Comparison of ENCODE assay signal across 1 cellular context in the genomic region with DNA sequence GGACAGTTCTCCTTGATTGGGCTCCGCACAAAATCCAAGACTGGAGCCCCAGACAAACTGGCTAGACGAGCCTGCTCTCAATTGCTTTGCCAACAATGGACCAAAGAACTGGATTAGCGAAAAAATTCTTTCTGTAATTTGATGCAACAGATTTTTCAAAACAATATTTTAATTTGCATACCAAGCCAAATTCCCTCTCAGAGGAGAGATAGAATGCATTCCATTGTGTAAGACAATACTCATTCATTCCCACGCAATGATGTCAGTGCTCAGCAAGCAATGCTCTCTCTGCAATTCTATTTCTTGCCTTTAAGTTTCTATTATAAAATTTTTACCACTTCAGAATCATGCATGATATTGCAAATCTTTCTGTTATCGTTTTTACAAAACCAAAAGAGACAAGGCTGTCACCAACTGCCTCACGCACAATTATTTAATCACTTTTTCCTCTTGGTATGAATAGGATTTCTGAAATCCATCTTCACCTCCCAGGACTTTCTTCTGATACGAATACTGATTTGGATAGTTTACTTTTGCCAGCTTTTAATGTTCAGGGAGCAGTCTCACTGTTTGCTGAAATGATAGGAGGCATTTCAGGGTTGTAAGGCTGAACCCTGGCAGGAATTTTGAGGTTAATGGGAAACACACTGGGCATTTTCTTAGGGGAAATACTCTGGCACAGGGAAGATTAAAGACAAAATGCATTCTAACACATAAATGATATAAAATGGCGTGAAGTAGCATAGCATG.
A peak's percentile ranks its signal among the peaks of the same experiment; 100 is the strongest.
TF ChIP-seq lines count a peak whose summit lies in the region.

No MANE protein-coding gene starts in this region.

TF ChIP-seq in Ishikawa, 13 proteins besides CTCF, POLR2A, EP300 and RAD21 (continued from another document):
- no peak for TF ChIP-seq REST (IDR thresholded peaks at IDR 0.05; ENCODE audit: low read depth)
- TF ChIP-seq YY1 (IDR thresholded peaks at IDR 0.05; ENCODE audit: low read depth): no peak
- TF ChIP-seq, protein P1, sequence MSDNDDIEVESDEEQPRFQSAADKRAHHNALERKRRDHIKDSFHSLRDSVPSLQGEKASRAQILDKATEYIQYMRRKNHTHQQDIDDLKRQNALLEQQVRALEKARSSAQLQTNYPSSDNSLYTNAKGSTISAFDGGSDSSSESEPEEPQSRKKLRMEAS (IDR thresholded peaks at IDR 0.05): no peak; the same call in 1 of the 2 replicates
- TF ChIP-seq TAF1 (IDR thresholded peaks at IDR 0.05; ENCODE audit: low read depth): no peak
- TF ChIP-seq TCF12 (IDR thresholded peaks at IDR 0.05; ENCODE audit: low read depth): peak; percentile 82
- no peak for TF ChIP-seq USF1 (IDR thresholded peaks at IDR 0.05)
- peak; percentile 36; the same call in 1 of the 2 replicates for TF ChIP-seq CEBPB (IDR thresholded peaks at IDR 0.05)
- peak; percentile 94 for TF ChIP-seq TEAD4 (IDR thresholded peaks at IDR 0.05)
- no peak for TF ChIP-seq ZBTB7A (IDR thresholded peaks at IDR 0.05; ENCODE audit: low read depth)
TF ChIP-seq in Ishikawa: peak in this region for 5.
